Comparison of ENCODE assay signal across 13 cellular contexts in the genomic region with DNA sequence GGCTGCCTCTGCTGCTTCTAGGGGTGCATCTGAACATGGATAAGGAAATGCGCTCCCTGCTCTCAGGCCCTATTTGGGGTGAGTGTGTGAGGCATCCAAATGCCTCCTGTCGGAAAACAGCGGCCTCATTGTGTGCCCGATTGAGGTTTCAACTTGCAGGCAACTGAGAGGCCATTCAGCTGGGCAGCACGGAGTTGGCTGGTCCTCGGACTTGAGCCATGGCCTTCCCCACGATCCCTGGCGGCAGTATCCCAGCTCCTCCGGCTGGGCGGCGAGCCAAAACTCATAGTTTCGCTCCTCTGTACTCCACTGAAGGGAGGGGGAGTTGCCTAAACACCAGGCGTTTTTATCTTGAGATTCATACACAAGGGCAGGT.
DNase-seq lines count a peak whose midpoint lies in the region; ATAC-seq and TF ChIP-seq lines count a peak whose summit lies in the region.
"Had no signal": no experiment of that assay in that cellular context is flagged by ENCODE, and none has a peak within 500 bp of the region (broad histone marks: within the 10 kb centered on the region; RNA-seq: fewer than 3 reads in every experiment).

No MANE protein-coding gene starts in this region.

- peak overlapping the region; percentile 28; the same call in 1 of the 2 replicates for H3K14ac ChIP-seq in H9 (ENCODE audit: insufficient read depth, low read length)

- no peak overlapping the region for H2AFZ ChIP-seq in H9 (ENCODE audit: low read length)

- H3K27me3 ChIP-seq in H9 (ENCODE audit: insufficient read depth, low read length) (peaks cover 39% of the 10 kb centered on the region), iPS DF 6.9 (ENCODE audit: control insufficient read depth, insufficient read depth, low read length) (peaks cover 51% of the 10 kb centered on the region), uterus (peaks cover 6 to 31% of the 10 kb centered on the region in 2 donors), suprapubic skin (peaks cover 75% of the 10 kb centered on the region)

- H3K9ac ChIP-seq in H9 (ENCODE audit: extremely low read depth, insufficient read length, low read length): no peak overlapping the region
- H3K9ac ChIP-seq: KMS-11 had no signal

- H3K36me3 ChIP-seq in iPS DF 6.9 (ENCODE audit: control insufficient read depth, insufficient read depth, low read length) (no peaks in the 10 kb centered on the region), uterus (no peaks in the 10 kb centered on the region), suprapubic skin (no peaks in the 10 kb centered on the region)

- no peak overlapping the region for H3K27ac Mint-ChIP-seq in H9
- H3K27ac Mint-ChIP-seq: stimulated activated naive CD8-positive, alpha-beta T cell treated with anti-CD3 and anti-CD28 coated beads, Interleukin-15, Interleukin-2, amounts not matched to agents 100 ng/mL and 50 ng/mL, for 24 hours had no signal

- peaks cover 95% of the 10 kb centered on the region for H3K27me3 Mint-ChIP-seq in H9 (ENCODE audit: low read depth)

- no peaks in the 10 kb centered on the region for H3K79me1 ChIP-seq in H9 (ENCODE audit: insufficient read depth, low read depth, low read length, poor library complexity, severe bottlenecking)

- H2BK15ac ChIP-seq in H9 (ENCODE audit: low read depth, low read length): no peak overlapping the region

- H3T11ph ChIP-seq in H9 (ENCODE audit: low read length): no peak overlapping the region

- H3K4me1 Mint-ChIP-seq in H9: peaks cover 10 to 17% of the 10 kb centered on the region in 2 experiments

- H4K8ac ChIP-seq in H9 (replicated peaks; ENCODE audit: insufficient read length, low read depth, low read length): no peak overlapping the region

- H2BK120ac ChIP-seq in H9 (ENCODE audit: low read depth, low read length, poor library complexity, severe bottlenecking): no peak overlapping the region

- H3K23me2 ChIP-seq in H9 (ENCODE audit: insufficient read length, low read depth, low read length, poor library complexity, severe bottlenecking): peaks cover 22% of the 10 kb centered on the region

- no peak for TF ChIP-seq EP300 in suprapubic skin (IDR thresholded peaks at IDR 0.05)

- H4K20me1 ChIP-seq in H9 (ENCODE audit: control insufficient read depth, insufficient read depth, insufficient read length): no peaks in the 10 kb centered on the region

- WGBS in H9 (ENCODE audit: extremely low coverage, insufficient read length, low lambda C conversion rate): no CpG with 5 or more reads among the region's 13 CpGs
- WGBS in iPS DF 6.9 (ENCODE audit: insufficient coverage, insufficient read length): no CpG with 5 or more reads among the region's 13 CpGs
- WGBS in suprapubic skin: 2% methylated on average over 10 of the region's 13 CpGs

- no peak overlapping the region for H4K5ac ChIP-seq in H9 (ENCODE audit: insufficient read length, low read depth, low read length)

- no peak overlapping the region for H4K91ac ChIP-seq in H9 (ENCODE audit: insufficient read length, low read depth, low read length)

- H3K4ac ChIP-seq in H9 (ENCODE audit: low read depth, low read length): no peak overlapping the region

- no peak overlapping the region for H2AK5ac ChIP-seq in H9 (ENCODE audit: insufficient read length, low read length)

- intact Hi-C loops in uterus (cut with DNase I; ENCODE audit: low total_unique reads): no loop called here

- no peak overlapping the region for H3K27ac ChIP-seq in H9 (ENCODE audit: insufficient read length, low read depth, low read length)
- peak overlapping the region; percentile 4 for H3K27ac ChIP-seq in angular gyrus (ENCODE audit: low read depth, low read length)
- no peak overlapping the region for H3K27ac ChIP-seq in iPS DF 6.9 (ENCODE audit: low read length)
- no peak overlapping the region for H3K27ac ChIP-seq in uterus
- no peak overlapping the region for H3K27ac ChIP-seq in suprapubic skin
- H3K27ac ChIP-seq: KMS-11 had no signal

- no peak overlapping the region for H2BK5ac ChIP-seq in H9 (ENCODE audit: insufficient read length, low read length)

- H3K79me2 ChIP-seq in H9 (ENCODE audit: insufficient read depth, low read length): no peaks in the 10 kb centered on the region

- no peak overlapping the region for H2BK20ac ChIP-seq in H9 (ENCODE audit: low read depth, low read length, poor library complexity, severe bottlenecking)

- no peaks in the 10 kb centered on the region; a peak in 1 of 7 replicates for H3K36me3 Mint-ChIP-seq in H9 (ENCODE audit: insufficient read depth in 1 of 3, low read depth in 3 of 3)

- TF ChIP-seq POLR2A in uterus (IDR thresholded peaks at IDR 0.05): no peak
- no peak for TF ChIP-seq POLR2A in suprapubic skin (IDR thresholded peaks at IDR 0.05)

- no peak overlapping the region for H3K23ac ChIP-seq in H9 (ENCODE audit: insufficient read length, low read depth, low read length)

- no peak overlapping the region for H2BK12ac ChIP-seq in H9 (ENCODE audit: insufficient read length, low read depth, low read length)

- DNase-seq in H9: peak; percentile 39
- DNase-seq in iPS DF 6.9 (ENCODE audit: low read depth, low spot score): peak; percentile 11
- no peak for DNase-seq in retinal pigment epithelial cell (ENCODE audit: low read depth)
- DNase-seq in uterus: no peak
- DNase-seq in GF-D8 (lab: John Stamatoyannopoulos, UW): no peak
- no peak for DNase-seq in suprapubic skin (ENCODE audit: low spot score in 2 of 2)
- DNase-seq: activated T-cell treated with anti-CD3 and anti-CD28 coated beads for 4 hours, GOT3, SHP77 treated with DMSO at 0.1 percent for 48 hours had no signal

- peak overlapping the region; percentile 91 for H3K4me2 ChIP-seq in H9 (ENCODE audit: insufficient read depth, insufficient read length, low read length)
- H3K4me2 ChIP-seq: KMS-11 had no signal

- H3K9me3 Mint-ChIP-seq in H9: no peaks in the 10 kb centered on the region; a peak in 1 of 5 replicates
- H3K9me3 Mint-ChIP-seq: stimulated activated naive CD8-positive, alpha-beta T cell treated with anti-CD3 and anti-CD28 coated beads, Interleukin-15, Interleukin-2, amounts not matched to agents 100 ng/mL and 50 ng/mL, for 24 hours had no signal

- H3K4me1 ChIP-seq in H9 (ENCODE audit: insufficient read depth, low read length): no peaks in the 10 kb centered on the region
- no peaks in the 10 kb centered on the region for H3K4me1 ChIP-seq in iPS DF 6.9 (ENCODE audit: control insufficient read depth, insufficient read depth, low read length)
- peaks cover 0 to 13% of the 10 kb centered on the region in 2 donors for H3K4me1 ChIP-seq in uterus
- peaks cover 14% of the 10 kb centered on the region for H3K4me1 ChIP-seq in suprapubic skin

- H3K9me3 ChIP-seq in H9 (ENCODE audit: control insufficient read depth, low read depth, low read length): no peaks in the 10 kb centered on the region
- no peaks in the 10 kb centered on the region for H3K9me3 ChIP-seq in iPS DF 6.9 (ENCODE audit: control insufficient read depth, insufficient read depth, low read length)
- H3K9me3 ChIP-seq in uterus: no peaks in the 10 kb centered on the region
- no peaks in the 10 kb centered on the region for H3K9me3 ChIP-seq in suprapubic skin

- peak overlapping the region; percentile 61 to 86 for H3K4me3 Mint-ChIP-seq in H9
- H3K4me3 Mint-ChIP-seq: stimulated activated naive CD8-positive, alpha-beta T cell treated with anti-CD3 and anti-CD28 coated beads, Interleukin-15, Interleukin-2, amounts not matched to agents 100 ng/mL and 50 ng/mL, for 24 hours had no signal

- H3K18ac ChIP-seq in H9 (ENCODE audit: insufficient read length, low read depth, low read length): no peak overlapping the region

- H3K4me3 ChIP-seq in iPS DF 6.9 (ENCODE audit: low read length) (peak overlapping the region; percentile 51; the same call in 1 of the 2 replicates), retinal pigment epithelial cell (ENCODE audit: low read length) (peak overlapping the region; percentile 4), uterus (no peak overlapping the region), suprapubic skin (no peak overlapping the region)

- ATAC-seq in HG03196 (IDR thresholded peaks at IDR 0.05; ENCODE audit: unreplicated experiment): no peak

- TF ChIP-seq CTCF in H9 (conservative IDR thresholded peaks at IDR 0.05): no peak
- TF ChIP-seq CTCF in retinal pigment epithelial cell (conservative IDR thresholded peaks at IDR 0.05; ENCODE audit: low read depth, low read length): no peak
- TF ChIP-seq CTCF in uterus (IDR thresholded peaks at IDR 0.05): no peak
- TF ChIP-seq CTCF in suprapubic skin (IDR thresholded peaks at IDR 0.05): no peak

- H3K56ac ChIP-seq in H9 (ENCODE audit: insufficient read length, low read depth, low read length): no peak overlapping the region

Comparison
In these comparisons a context has a peak if more than half of its experiments do, and no peak if none do; other contexts are left out.
1. DNase-seq: peak in H9 (single experiment) and iPS DF 6.9 (single experiment); none in retinal pigment epithelial cell (single experiment), uterus (0 of 2), GF-D8 (single experiment) and suprapubic skin (0 of 2).
2. H3K4me3 ChIP-seq: peak in iPS DF 6.9 (single experiment) and retinal pigment epithelial cell (single experiment); none in uterus (0 of 2) and suprapubic skin (single experiment).